1 cellular context compared by ENCODE assay signal in the genomic region with DNA sequence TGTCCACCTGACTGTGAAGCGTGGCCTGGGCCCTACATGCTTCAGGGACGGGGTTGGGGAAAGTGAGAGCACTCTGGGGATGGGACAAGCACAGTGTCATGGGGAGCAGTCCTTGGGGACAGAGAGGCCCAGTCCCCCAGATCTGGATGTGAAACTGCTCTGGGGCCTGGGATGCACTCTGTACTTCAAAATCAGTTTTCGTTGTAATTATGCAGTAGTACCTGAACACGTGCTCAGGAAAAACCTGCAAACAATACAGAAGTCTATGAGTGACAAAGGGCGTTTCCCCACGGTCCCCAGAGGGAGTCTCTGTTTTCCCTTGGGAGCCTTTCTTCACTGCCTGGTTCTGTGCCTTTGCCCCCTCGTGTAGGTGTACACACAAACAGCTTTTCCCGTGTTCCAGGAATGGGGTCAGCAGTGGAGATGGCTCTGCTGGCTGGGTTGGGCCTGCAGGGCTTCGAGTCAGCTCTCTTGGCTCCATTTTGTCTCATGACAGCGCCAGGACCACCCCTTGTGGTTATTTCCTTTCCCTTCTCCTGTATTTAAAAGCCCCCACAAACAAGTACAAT.
TF ChIP-seq lines count a peak whose summit lies in the region.

No MANE protein-coding gene starts in this region.

TF ChIP-seq in GM12878, 131 proteins besides CTCF, POLR2A, EP300 and RAD21 (continues in another document):
- TF ChIP-seq MTA2 (IDR thresholded peaks at IDR 0.05; ENCODE audit: low read depth) (peak; percentile 76; the same call in 1 of the 2 replicates), RUNX3 (IDR thresholded peaks at IDR 0.05; ENCODE audit: low read length) (no peak), GABPA (IDR thresholded peaks at IDR 0.05; ENCODE audit: low read depth) (no peak), EED (IDR thresholded peaks at IDR 0.05; ENCODE audit: low read depth) (peak; percentile 63; the same call in 1 of the 2 replicates), RB1 (IDR thresholded peaks at IDR 0.05; ENCODE audit: borderline replicate concordance) (peak; percentile 99; the same call in 1 of the 2 replicates), ZNF622 (IDR thresholded peaks at IDR 0.05) (no peak), BACH1 (IDR thresholded peaks at IDR 0.05; ENCODE audit: borderline replicate concordance) (no peak), SRF (IDR thresholded peaks at IDR 0.05; ENCODE audit: low read depth in 2 of 2, low read length in 2 of 2) (no peak), ZNF217 (IDR thresholded peaks at IDR 0.05) (no peak), CHD1 (IDR thresholded peaks at IDR 0.05; ENCODE audit: low read depth, low read length) (no peak), NR2F1 (conservative IDR thresholded peaks at IDR 0.05) (0 out of 2 replicates have a peak, but pooled peaks have one; percentile 68), MEF2A (IDR thresholded peaks at IDR 0.05; ENCODE audit: insufficient read depth, low read depth, low read length) (no peak), SMARCA5 (IDR thresholded peaks at IDR 0.05) (no peak), GATAD2B (conservative IDR thresholded peaks at IDR 0.05; ENCODE audit: low read depth) (peak; percentile 100), ZNF384 (IDR thresholded peaks at IDR 0.05; ENCODE audit: borderline replicate concordance, low read depth, low read length) (no peak), HDAC6 (IDR thresholded peaks at IDR 0.05; ENCODE audit: unreplicated experiment) (no peak), NFXL1 (IDR thresholded peaks at IDR 0.05; ENCODE audit: borderline replicate concordance) (no peak), MXI1 (IDR thresholded peaks at IDR 0.05; ENCODE audit: low read depth, low read length) (peak; percentile 60; the same call in 1 of the 2 replicates), KAT2A (conservative IDR thresholded peaks at IDR 0.05; ENCODE audit: control insufficient read depth, low read depth, low read length) (no peak), TARDBP (IDR thresholded peaks at IDR 0.05; ENCODE audit: borderline replicate concordance) (no peak), KLF5 (IDR thresholded peaks at IDR 0.05; ENCODE audit: partially characterized antibody) (no peak), STAT1 (conservative IDR thresholded peaks at IDR 0.05) (no peak), POLR2AphosphoS5 (IDR thresholded peaks at IDR 0.05; ENCODE audit: low read length) (no peak), SIX5 (IDR thresholded peaks at IDR 0.05; ENCODE audit: low read depth, low read length, severe bottlenecking) (no peak), TCF12 (IDR thresholded peaks at IDR 0.05; ENCODE audit: low read depth, low read length) (peak; percentile 70; the same call in 1 of the 2 replicates), ZBED1 (IDR thresholded peaks at IDR 0.05; ENCODE audit: borderline replicate concordance) (no peak), BCL11A (IDR thresholded peaks at IDR 0.05; ENCODE audit: low read depth, low read length) (no peak), POLR2AphosphoS2 (IDR thresholded peaks at IDR 0.05; ENCODE audit: low read depth, low read length) (no peak; the same call in none of the 2 replicates), YY1 (IDR thresholded peaks at IDR 0.05; ENCODE audit: low read depth, low read length) (no peak), CBX3 (IDR thresholded peaks at IDR 0.05; ENCODE audit: borderline replicate concordance, low read depth) (no peak), PML (IDR thresholded peaks at IDR 0.05; ENCODE audit: low read length) (no peak), CEBPB (IDR thresholded peaks at IDR 0.05; ENCODE audit: borderline replicate concordance in 1 of 2, low read depth in 2 of 2, low read length in 2 of 2) (no peak), RAD51 (IDR thresholded peaks at IDR 0.05) (peak; percentile 80), NR2C1 (IDR thresholded peaks at IDR 0.05) (no peak), SREBF1 (IDR thresholded peaks at IDR 0.05; ENCODE audit: low read length) (no peak), HDAC2 (IDR thresholded peaks at IDR 0.05) (no peak)
- TF ChIP-seq, protein P1, sequence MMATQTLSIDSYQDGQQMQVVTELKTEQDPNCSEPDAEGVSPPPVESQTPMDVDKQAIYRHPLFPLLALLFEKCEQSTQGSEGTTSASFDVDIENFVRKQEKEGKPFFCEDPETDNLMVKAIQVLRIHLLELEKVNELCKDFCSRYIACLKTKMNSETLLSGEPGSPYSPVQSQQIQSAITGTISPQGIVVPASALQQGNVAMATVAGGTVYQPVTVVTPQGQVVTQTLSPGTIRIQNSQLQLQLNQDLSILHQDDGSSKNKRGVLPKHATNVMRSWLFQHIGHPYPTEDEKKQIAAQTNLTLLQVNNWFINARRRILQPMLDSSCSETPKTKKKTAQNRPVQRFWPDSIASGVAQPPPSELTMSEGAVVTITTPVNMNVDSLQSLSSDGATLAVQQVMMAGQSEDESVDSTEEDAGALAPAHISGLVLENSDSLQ (IDR thresholded peaks at IDR 0.05) = peak; percentile 84
- TF ChIP-seq, protein P2, sequence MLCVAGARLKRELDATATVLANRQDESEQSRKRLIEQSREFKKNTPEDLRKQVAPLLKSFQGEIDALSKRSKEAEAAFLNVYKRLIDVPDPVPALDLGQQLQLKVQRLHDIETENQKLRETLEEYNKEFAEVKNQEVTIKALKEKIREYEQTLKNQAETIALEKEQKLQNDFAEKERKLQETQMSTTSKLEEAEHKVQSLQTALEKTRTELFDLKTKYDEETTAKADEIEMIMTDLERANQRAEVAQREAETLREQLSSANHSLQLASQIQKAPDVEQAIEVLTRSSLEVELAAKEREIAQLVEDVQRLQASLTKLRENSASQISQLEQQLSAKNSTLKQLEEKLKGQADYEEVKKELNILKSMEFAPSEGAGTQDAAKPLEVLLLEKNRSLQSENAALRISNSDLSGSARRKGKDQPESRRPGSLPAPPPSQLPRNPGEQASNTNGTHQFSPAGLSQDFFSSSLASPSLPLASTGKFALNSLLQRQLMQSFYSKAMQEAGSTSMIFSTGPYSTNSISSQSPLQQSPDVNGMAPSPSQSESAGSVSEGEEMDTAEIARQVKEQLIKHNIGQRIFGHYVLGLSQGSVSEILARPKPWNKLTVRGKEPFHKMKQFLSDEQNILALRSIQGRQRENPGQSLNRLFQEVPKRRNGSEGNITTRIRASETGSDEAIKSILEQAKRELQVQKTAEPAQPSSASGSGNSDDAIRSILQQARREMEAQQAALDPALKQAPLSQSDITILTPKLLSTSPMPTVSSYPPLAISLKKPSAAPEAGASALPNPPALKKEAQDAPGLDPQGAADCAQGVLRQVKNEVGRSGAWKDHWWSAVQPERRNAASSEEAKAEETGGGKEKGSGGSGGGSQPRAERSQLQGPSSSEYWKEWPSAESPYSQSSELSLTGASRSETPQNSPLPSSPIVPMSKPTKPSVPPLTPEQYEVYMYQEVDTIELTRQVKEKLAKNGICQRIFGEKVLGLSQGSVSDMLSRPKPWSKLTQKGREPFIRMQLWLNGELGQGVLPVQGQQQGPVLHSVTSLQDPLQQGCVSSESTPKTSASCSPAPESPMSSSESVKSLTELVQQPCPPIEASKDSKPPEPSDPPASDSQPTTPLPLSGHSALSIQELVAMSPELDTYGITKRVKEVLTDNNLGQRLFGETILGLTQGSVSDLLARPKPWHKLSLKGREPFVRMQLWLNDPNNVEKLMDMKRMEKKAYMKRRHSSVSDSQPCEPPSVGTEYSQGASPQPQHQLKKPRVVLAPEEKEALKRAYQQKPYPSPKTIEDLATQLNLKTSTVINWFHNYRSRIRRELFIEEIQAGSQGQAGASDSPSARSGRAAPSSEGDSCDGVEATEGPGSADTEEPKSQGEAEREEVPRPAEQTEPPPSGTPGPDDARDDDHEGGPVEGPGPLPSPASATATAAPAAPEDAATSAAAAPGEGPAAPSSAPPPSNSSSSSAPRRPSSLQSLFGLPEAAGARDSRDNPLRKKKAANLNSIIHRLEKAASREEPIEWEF (IDR thresholded peaks at IDR 0.05; ENCODE audit: insufficient replicate concordance, low read depth, low read length) = peak; percentile 97
- TF ChIP-seq, protein P3, sequence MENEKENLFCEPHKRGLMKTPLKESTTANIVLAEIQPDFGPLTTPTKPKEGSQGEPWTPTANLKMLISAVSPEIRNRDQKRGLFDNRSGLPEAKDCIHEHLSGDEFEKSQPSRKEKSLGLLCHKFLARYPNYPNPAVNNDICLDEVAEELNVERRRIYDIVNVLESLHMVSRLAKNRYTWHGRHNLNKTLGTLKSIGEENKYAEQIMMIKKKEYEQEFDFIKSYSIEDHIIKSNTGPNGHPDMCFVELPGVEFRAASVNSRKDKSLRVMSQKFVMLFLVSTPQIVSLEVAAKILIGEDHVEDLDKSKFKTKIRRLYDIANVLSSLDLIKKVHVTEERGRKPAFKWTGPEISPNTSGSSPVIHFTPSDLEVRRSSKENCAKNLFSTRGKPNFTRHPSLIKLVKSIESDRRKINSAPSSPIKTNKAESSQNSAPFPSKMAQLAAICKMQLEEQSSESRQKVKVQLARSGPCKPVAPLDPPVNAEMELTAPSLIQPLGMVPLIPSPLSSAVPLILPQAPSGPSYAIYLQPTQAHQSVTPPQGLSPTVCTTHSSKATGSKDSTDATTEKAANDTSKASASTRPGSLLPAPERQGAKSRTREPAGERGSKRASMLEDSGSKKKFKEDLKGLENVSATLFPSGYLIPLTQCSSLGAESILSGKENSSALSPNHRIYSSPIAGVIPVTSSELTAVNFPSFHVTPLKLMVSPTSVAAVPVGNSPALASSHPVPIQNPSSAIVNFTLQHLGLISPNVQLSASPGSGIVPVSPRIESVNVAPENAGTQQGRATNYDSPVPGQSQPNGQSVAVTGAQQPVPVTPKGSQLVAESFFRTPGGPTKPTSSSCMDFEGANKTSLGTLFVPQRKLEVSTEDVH (IDR thresholded peaks at IDR 0.05; ENCODE audit: low read depth, partially characterized antibody) = no peak
- TF ChIP-seq, protein P4, sequence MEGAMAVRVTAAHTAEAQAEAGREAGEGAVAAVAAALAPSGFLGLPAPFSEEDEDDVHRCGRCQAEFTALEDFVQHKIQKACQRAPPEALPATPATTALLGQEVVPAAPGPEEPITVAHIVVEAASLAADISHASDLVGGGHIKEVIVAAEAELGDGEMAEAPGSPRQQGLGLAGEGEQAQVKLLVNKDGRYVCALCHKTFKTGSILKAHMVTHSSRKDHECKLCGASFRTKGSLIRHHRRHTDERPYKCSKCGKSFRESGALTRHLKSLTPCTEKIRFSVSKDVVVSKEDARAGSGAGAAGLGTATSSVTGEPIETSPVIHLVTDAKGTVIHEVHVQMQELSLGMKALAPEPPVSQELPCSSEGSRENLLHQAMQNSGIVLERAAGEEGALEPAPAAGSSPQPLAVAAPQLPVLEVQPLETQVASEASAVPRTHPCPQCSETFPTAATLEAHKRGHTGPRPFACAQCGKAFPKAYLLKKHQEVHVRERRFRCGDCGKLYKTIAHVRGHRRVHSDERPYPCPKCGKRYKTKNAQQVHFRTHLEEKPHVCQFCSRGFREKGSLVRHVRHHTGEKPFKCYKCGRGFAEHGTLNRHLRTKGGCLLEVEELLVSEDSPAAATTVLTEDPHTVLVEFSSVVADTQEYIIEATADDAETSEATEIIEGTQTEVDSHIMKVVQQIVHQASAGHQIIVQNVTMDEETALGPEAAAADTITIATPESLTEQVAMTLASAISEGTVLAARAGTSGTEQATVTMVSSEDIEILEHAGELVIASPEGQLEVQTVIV (IDR thresholded peaks at IDR 0.05; ENCODE audit: borderline replicate concordance, partially characterized antibody) = no peak
- TF ChIP-seq, protein P5, sequence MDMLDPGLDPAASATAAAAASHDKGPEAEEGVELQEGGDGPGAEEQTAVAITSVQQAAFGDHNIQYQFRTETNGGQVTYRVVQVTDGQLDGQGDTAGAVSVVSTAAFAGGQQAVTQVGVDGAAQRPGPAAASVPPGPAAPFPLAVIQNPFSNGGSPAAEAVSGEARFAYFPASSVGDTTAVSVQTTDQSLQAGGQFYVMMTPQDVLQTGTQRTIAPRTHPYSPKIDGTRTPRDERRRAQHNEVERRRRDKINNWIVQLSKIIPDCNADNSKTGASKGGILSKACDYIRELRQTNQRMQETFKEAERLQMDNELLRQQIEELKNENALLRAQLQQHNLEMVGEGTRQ (IDR thresholded peaks at IDR 0.05; ENCODE audit: borderline replicate concordance, low read depth, low read length) = peak; percentile 36; the same call in 1 of the 2 replicates
- TF ChIP-seq, protein P6, sequence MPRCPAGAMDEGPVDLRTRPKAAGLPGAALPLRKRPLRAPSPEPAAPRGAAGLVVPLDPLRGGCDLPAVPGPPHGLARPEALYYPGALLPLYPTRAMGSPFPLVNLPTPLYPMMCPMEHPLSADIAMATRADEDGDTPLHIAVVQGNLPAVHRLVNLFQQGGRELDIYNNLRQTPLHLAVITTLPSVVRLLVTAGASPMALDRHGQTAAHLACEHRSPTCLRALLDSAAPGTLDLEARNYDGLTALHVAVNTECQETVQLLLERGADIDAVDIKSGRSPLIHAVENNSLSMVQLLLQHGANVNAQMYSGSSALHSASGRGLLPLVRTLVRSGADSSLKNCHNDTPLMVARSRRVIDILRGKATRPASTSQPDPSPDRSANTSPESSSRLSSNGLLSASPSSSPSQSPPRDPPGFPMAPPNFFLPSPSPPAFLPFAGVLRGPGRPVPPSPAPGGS (IDR thresholded peaks at IDR 0.05; ENCODE audit: borderline replicate concordance, insufficient read depth, low read depth, low read length, poor library complexity, severe bottlenecking) = peak; percentile 82
- TF ChIP-seq, protein P7, sequence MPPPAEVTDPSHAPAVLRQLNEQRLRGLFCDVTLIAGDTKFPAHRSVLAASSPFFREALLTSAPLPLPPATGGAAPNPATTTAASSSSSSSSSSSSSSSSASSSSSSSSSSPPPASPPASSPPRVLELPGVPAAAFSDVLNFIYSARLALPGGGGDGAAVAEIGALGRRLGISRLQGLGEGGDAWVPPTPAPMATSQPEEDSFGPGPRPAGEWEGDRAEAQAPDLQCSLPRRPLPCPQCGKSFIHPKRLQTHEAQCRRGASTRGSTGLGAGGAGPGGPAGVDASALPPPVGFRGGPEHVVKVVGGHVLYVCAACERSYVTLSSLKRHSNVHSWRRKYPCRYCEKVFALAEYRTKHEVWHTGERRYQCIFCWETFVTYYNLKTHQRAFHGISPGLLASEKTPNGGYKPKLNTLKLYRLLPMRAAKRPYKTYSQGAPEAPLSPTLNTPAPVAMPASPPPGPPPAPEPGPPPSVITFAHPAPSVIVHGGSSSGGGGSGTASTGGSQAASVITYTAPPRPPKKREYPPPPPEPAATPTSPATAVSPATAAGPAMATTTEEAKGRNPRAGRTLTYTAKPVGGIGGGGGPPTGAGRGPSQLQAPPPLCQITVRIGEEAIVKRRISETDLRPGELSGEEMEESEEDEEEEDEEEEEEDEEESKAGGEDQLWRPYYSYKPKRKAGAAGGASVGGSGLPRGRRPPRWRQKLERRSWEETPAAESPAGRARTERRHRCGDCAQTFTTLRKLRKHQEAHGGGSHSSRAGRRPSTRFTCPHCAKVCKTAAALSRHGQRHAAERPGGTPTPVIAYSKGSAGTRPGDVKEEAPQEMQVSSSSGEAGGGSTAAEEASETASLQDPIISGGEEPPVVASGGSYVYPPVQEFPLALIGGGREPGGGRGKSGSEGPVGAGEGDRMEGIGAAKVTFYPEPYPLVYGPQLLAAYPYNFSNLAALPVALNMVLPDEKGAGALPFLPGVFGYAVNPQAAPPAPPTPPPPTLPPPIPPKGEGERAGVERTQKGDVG (CRISPR knock-in tag; IDR thresholded peaks at IDR 0.05) = no peak
